9 cellular contexts compared by ENCODE assay signal in genomic region chr12:109739747-109740693, GRCh38. TPM values are rescaled to one million over a fixed set of nuclear protein-coding genes. Genes with fewer than 3 reads are reported as not detected.
A peak's percentile ranks its signal among the peaks of the same experiment; 100 is the strongest.
DNase-seq lines count a peak whose midpoint lies in the region; ATAC-seq and TF ChIP-seq lines count a peak whose summit lies in the region.
"Had no signal": no experiment of that assay in that cellular context is flagged by ENCODE, and none has a peak within 500 bp of the region (broad histone marks: within the 10 kb centered on the region; RNA-seq: fewer than 3 reads in every experiment).

No MANE protein-coding gene starts in this region.

- no peaks in the 10 kb centered on the region for H3K36me3 Mint-ChIP-seq in activated naive CD4-positive, alpha-beta T cell treated with anti-CD3 and anti-CD28 coated beads for 36 hours (ENCODE audit: low read depth)
- H3K36me3 Mint-ChIP-seq: CD8-positive, alpha-beta T cell had no signal

- H3K4me1 Mint-ChIP-seq in activated naive CD4-positive, alpha-beta T cell treated with anti-CD3 and anti-CD28 coated beads for 36 hours (ENCODE audit: low read depth), result no peaks in the 10 kb centered on the region

- H3K4me3 ChIP-seq in Peyer's patch, result no peak overlapping the region
- no peak overlapping the region for H3K4me3 ChIP-seq in heart right ventricle

- TF ChIP-seq POLR2A in Peyer's patch (IDR thresholded peaks at IDR 0.05), result no peak

- H3K27ac Mint-ChIP-seq in activated naive CD4-positive, alpha-beta T cell treated with anti-CD3 and anti-CD28 coated beads for 36 hours, result no peak overlapping the region
- H3K27ac Mint-ChIP-seq: CD8-positive, alpha-beta T cell had no signal

- intact Hi-C loops in activated naive CD4-positive, alpha-beta T cell treated with anti-CD3 and anti-CD28 coated beads for 36 hours (cut with micrococcal nuclease), result no loop called here
- intact Hi-C loops in heart right ventricle (cut with DNase I), result loop anchor here in 1 of 10 donors (5.0 kb wide), 1 partner anchor 1413 kb away; no protein-coding TSS in a partner anchor

- peaks cover 9% of the 10 kb centered on the region for H3K27me3 Mint-ChIP-seq in activated naive CD4-positive, alpha-beta T cell treated with anti-CD3 and anti-CD28 coated beads for 36 hours (ENCODE audit: low read depth)

- TF ChIP-seq CTCF in Peyer's patch (IDR thresholded peaks at IDR 0.05) (peak in 1 of 6 experiments; percentile 5), heart right ventricle (IDR thresholded peaks at IDR 0.05) (peak in 6 of 9 donors; percentile 17 to 43 (median 32))

- peak in 2 of 8 donors; percentile 25 to 28 for ATAC-seq in heart right ventricle
- no peak for ATAC-seq in GM18858 (IDR thresholded peaks at IDR 0.05; ENCODE audit: unreplicated experiment)
- ATAC-seq in GM21825 (IDR thresholded peaks at IDR 0.05; ENCODE audit: unreplicated experiment), result no peak
- ATAC-seq: CD8-positive, alpha-beta T cell had no signal

- H3K27me3 ChIP-seq in Peyer's patch (no peaks in the 10 kb centered on the region), heart right ventricle (peaks cover 0 to 1% (median 0%) of the 10 kb centered on the region in 7 donors)

- H3K4me3 Mint-ChIP-seq in activated naive CD4-positive, alpha-beta T cell treated with anti-CD3 and anti-CD28 coated beads for 36 hours, result no peak overlapping the region
- H3K4me3 Mint-ChIP-seq: CD8-positive, alpha-beta T cell had no signal

- H3K9me3 Mint-ChIP-seq in activated naive CD4-positive, alpha-beta T cell treated with anti-CD3 and anti-CD28 coated beads for 36 hours, result no peaks in the 10 kb centered on the region
- H3K9me3 Mint-ChIP-seq: CD8-positive, alpha-beta T cell had no signal

- H3K9me3 ChIP-seq in Peyer's patch (no peaks in the 10 kb centered on the region), heart right ventricle (no peaks in the 10 kb centered on the region)

- DNase-seq in activated naive CD4-positive, alpha-beta T cell treated with anti-CD3 and anti-CD28 coated beads for 36 hours, result peak; percentile 4
- DNase-seq in activated naive CD4-positive, alpha-beta T cell treated with Interleukin-2 at 50 U/mL for 16 hours, result no peak
- DNase-seq in Peyer's patch, result peak in 2 of 3 donors; percentile 42
- peak in 1 of 2 donors; percentile 7 for DNase-seq in heart right ventricle
- no peak for DNase-seq in KG1 (lab: John Stamatoyannopoulos, UW)

- peak overlapping the region in 1 of 4 donors; percentile 5 for H3K27ac ChIP-seq in Peyer's patch
- H3K27ac ChIP-seq in heart right ventricle, result no peak overlapping the region
- peak overlapping the region; percentile 2 for H3K27ac ChIP-seq in temporal lobe (ENCODE audit: low read depth, low read length)

- WGBS in heart right ventricle, 2 donors, result 23% methylated on average over 18 of the region's 18 CpGs

- CTCF ChIA-PET in activated naive CD4-positive, alpha-beta T cell treated with anti-CD3 and anti-CD28 coated beads for 36 hours (lab: Charles Lee), result interaction anchor here (1.4 kb wide), 1 partner anchor 142 kb away, joined by 5 read pairs; no protein-coding TSS in a partner anchor

- H3K36me3 ChIP-seq in Peyer's patch, result no peaks in the 10 kb centered on the region
- H3K36me3 ChIP-seq in heart right ventricle, result no peaks in the 10 kb centered on the region

- peaks cover 0 to 44% (median 0%) of the 10 kb centered on the region in 4 donors for H3K4me1 ChIP-seq in Peyer's patch
- H3K4me1 ChIP-seq in heart right ventricle, result peaks cover 0 to 28% (median 17%) of the 10 kb centered on the region in 9 donors

RNA-seq across cellular contexts. Expression of gene FAM222A, which starts 26.4 kb away (rescaled TPM):
- under 1 TPM; 0.20 to 0.38 TPM for total RNA-seq in activated naive CD4-positive, alpha-beta T cell treated with anti-CD3 and anti-CD28 coated beads for 36 hours
- total RNA-seq in Peyer's patch (10 to 100 TPM in 1 of 4 donors, 1 to 10 TPM in 3; 3.9 to 26.1 (median 7.0) TPM), heart right ventricle (10 to 100 TPM in 5 of 10 donors, 1 to 10 TPM in 5; 3.4 to 26.0 (median 8.6) TPM), temporal lobe (3.2 TPM)
- 1 to 10 TPM; 2.7 to 6.2 TPM for polyA plus RNA-seq in heart right ventricle

Comparison
In these comparisons a context has a peak if more than half of its experiments do, and no peak if none do; other contexts are left out.
1. DNase-seq: peak in activated naive CD4-positive, alpha-beta T cell treated with anti-CD3 and anti-CD28 coated beads for 36 hours (single experiment) and Peyer's patch (2 of 3); none in activated naive CD4-positive, alpha-beta T cell treated with Interleukin-2 at 50 U/mL for 16 hours (single experiment) and KG1 (single experiment).